ENCODE assay signal across 23 cellular contexts in the genomic region with DNA sequence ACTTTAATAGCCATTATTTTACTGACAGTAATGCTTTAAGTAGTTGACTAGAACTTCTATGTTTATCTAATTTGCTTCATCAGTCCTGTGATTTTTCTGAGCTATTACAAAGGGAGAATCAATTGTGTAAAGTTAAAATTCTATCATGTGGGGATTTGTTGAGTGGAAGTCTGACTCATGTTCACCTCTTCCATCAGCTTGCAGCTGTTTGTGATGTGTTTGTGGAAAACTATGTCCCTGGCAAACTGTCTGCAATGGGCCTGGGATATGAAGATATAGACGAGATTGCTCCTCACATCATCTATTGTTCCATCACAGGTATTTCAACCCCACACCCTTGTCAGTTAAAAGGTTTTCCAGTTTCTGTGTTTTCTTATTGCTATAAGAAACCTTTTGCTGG. TPM values are rescaled to one million over a fixed set of nuclear protein-coding genes. Genes with fewer than 3 reads are reported as not detected.
DNase-seq lines count a peak whose midpoint lies in the region; ATAC-seq and TF ChIP-seq lines count a peak whose summit lies in the region.
"Had no signal": no experiment of that assay in that cellular context is flagged by ENCODE, and none has a peak within 500 bp of the region (broad histone marks: within the 10 kb centered on the region; RNA-seq: fewer than 3 reads in every experiment).

No MANE protein-coding gene starts in this region.

- H3K4me1 ChIP-seq in breast epithelium: no peaks in the 10 kb centered on the region
- H3K4me1 ChIP-seq: colonic mucosa had no signal

- peaks cover 7% of the 10 kb centered on the region for H3K4me1 Mint-ChIP-seq in MCF 10A (ENCODE audit: insufficient read depth, unreplicated experiment)
- no peaks in the 10 kb centered on the region for H3K4me1 Mint-ChIP-seq in stimulated activated effector memory CD8-positive, alpha-beta T cell treated with anti-CD3 and anti-CD28 coated beads, Interleukin-12 subunit alpha, Interleukin-12 subunit beta, amount 100 ng/mL, for 72 hours
- H3K4me1 Mint-ChIP-seq: activated B cell treated with CpG ODN at 0.5 μM for 24 hours, nephron progenitor cell had no signal

- H3K27ac ChIP-seq in breast epithelium: no peak overlapping the region
- H3K27ac ChIP-seq: 22Rv1, colonic mucosa, epithelial cell of prostate had no signal

- CTCF ChIA-PET in MCF 10A (lab: Yijun Ruan, JAX): interaction anchor here (0.7 kb wide), 1 partner anchor 569 kb away, joined by 4 read pairs; no protein-coding TSS in a partner anchor

- no peak overlapping the region for H3K4me3 Mint-ChIP-seq in MCF 10A (ENCODE audit: unreplicated experiment)
- no peak overlapping the region for H3K4me3 Mint-ChIP-seq in stimulated activated effector memory CD8-positive, alpha-beta T cell treated with anti-CD3 and anti-CD28 coated beads, Interleukin-12 subunit alpha, Interleukin-12 subunit beta, amount 100 ng/mL, for 72 hours
- H3K4me3 Mint-ChIP-seq: activated B cell treated with CpG ODN at 0.5 μM for 24 hours; activated CD8-positive, alpha-beta T cell treated with anti-CD3 and anti-CD28 coated beads, Interleukin-2, amount 10 ng/mL, durations not matched to agents 7 days and 5 days; nephron progenitor cell; T-helper 17 cell; type B pancreatic cell had no signal

- peaks cover 5% of the 10 kb centered on the region for H3K36me3 Mint-ChIP-seq in MCF 10A (ENCODE audit: insufficient read depth, unreplicated experiment)
- no peaks in the 10 kb centered on the region for H3K36me3 Mint-ChIP-seq in stimulated activated effector memory CD8-positive, alpha-beta T cell treated with anti-CD3 and anti-CD28 coated beads, Interleukin-12 subunit alpha, Interleukin-12 subunit beta, amount 100 ng/mL, for 72 hours
- H3K36me3 Mint-ChIP-seq: type B pancreatic cell had no signal

- no peaks in the 10 kb centered on the region for H3K36me3 ChIP-seq in breast epithelium
- H3K36me3 ChIP-seq: colonic mucosa, MG63 had no signal

- H3K27me3 ChIP-seq in breast epithelium: no peaks in the 10 kb centered on the region
- H3K27me3 ChIP-seq: colonic mucosa, MG63 had no signal

- H3K27me3 Mint-ChIP-seq in MCF 10A (ENCODE audit: insufficient read depth, unreplicated experiment): no peaks in the 10 kb centered on the region
- H3K27me3 Mint-ChIP-seq: activated B cell treated with CpG ODN at 0.5 μM for 24 hours, T-helper 17 cell, type B pancreatic cell had no signal

- TF ChIP-seq POLR2A in breast epithelium (IDR thresholded peaks at IDR 0.05): no peak

- H3K27ac Mint-ChIP-seq in MCF 10A (ENCODE audit: low read depth, unreplicated experiment): no peak overlapping the region
- no peak overlapping the region for H3K27ac Mint-ChIP-seq in stimulated activated effector memory CD8-positive, alpha-beta T cell treated with anti-CD3 and anti-CD28 coated beads, Interleukin-12 subunit alpha, Interleukin-12 subunit beta, amount 100 ng/mL, for 72 hours
- H3K27ac Mint-ChIP-seq: activated B cell treated with CpG ODN at 0.5 μM for 24 hours; activated CD8-positive, alpha-beta T cell treated with anti-CD3 and anti-CD28 coated beads, Interleukin-2, amount 10 ng/mL, durations not matched to agents 7 days and 5 days; nephron progenitor cell; T-helper 17 cell; type B pancreatic cell had no signal

- BruUV-seq in MCF 10A (replicated peaks; lab: Mats Ljungman, UMichigan): no TSS peak

- intact Hi-C loops in MCF 10A (cut with micrococcal nuclease): no loop called here
- intact Hi-C loops in breast epithelium (cut with DNase I; ENCODE audit: low total_unique reads): no loop called here

- no peak overlapping the region for H3K4me3 ChIP-seq in breast epithelium
- no peak overlapping the region for H3K4me3 ChIP-seq in cardiac fibroblast (replicated peaks in 1 of 2; ENCODE audit: low read depth in 2 of 2, low read length in 2 of 2)
- no peak overlapping the region for H3K4me3 ChIP-seq in foreskin fibroblast (ENCODE audit: low read depth in 1 of 2, low read length in 2 of 2)
- H3K4me3 ChIP-seq: colonic mucosa, MG63 had no signal

- ATAC-seq in stimulated activated effector memory CD8-positive, alpha-beta T cell treated with anti-CD3 and anti-CD28 coated beads, Interleukin-12 subunit alpha, Interleukin-12 subunit beta, amount 100 ng/mL, for 72 hours: no peak
- no peak for ATAC-seq in GM21526 (IDR thresholded peaks at IDR 0.05; ENCODE audit: low FRiP score, unreplicated experiment)
- ATAC-seq: activated CD8-positive, alpha-beta T cell treated with anti-CD3 and anti-CD28 coated beads, Interleukin-2, amount 10 ng/mL, durations not matched to agents 7 days and 5 days; T-helper 17 cell had no signal

- no peaks in the 10 kb centered on the region for H3K9me3 Mint-ChIP-seq in MCF 10A (ENCODE audit: unreplicated experiment)
- no peaks in the 10 kb centered on the region for H3K9me3 Mint-ChIP-seq in stimulated activated effector memory CD8-positive, alpha-beta T cell treated with anti-CD3 and anti-CD28 coated beads, Interleukin-12 subunit alpha, Interleukin-12 subunit beta, amount 100 ng/mL, for 72 hours
- H3K9me3 Mint-ChIP-seq: activated B cell treated with CpG ODN at 0.5 μM for 24 hours, nephron progenitor cell, type B pancreatic cell had no signal

- H3K9me3 ChIP-seq in breast epithelium: no peaks in the 10 kb centered on the region
- H3K9me3 ChIP-seq: colonic mucosa, MG63 had no signal

- no peak for TF ChIP-seq CTCF in MCF 10A (IDR thresholded peaks at IDR 0.05; ENCODE audit: unreplicated experiment)
- TF ChIP-seq CTCF in breast epithelium (IDR thresholded peaks at IDR 0.05): no peak
- TF ChIP-seq CTCF in cardiac fibroblast (IDR thresholded peaks at IDR 0.05; ENCODE audit: low read depth, low read length): no peak
- TF ChIP-seq CTCF in foreskin fibroblast (IDR thresholded peaks at IDR 0.05; ENCODE audit: low read depth, low read length): no peak

- DNase-seq in MCF 10A (ENCODE audit: unreplicated experiment): peak; percentile 4
- DNase-seq in breast epithelium (ENCODE audit: low spot score in 2 of 2): no peak
- DNase-seq in cardiac fibroblast (ENCODE audit: low read depth in 2 of 2): peak; percentile 72 to 93
- peak; percentile 80 to 90 for DNase-seq in foreskin fibroblast
- DNase-seq in stimulated activated effector memory CD8-positive, alpha-beta T cell treated with anti-CD3 and anti-CD28 coated beads, Interleukin-12 subunit alpha, Interleukin-12 subunit beta, amount 100 ng/mL, for 72 hours (ENCODE audit: low spot score in 2 of 2): no peak
- no peak for DNase-seq in T-helper 9 cell
- no peak for DNase-seq in amniotic stem cell (lab: John Stamatoyannopoulos, UW)
- DNase-seq: activated B cell treated with CpG ODN at 0.5 μM for 24 hours; activated CD8-positive, alpha-beta T cell treated with anti-CD3 and anti-CD28 coated beads, Interleukin-2, amount 10 ng/mL, durations not matched to agents 7 days and 5 days; colonic mucosa; hippocampal formation; mesendoderm; MG63; NCI-H1694 treated with DMSO at 0.1 percent for 48 hours; NCI-H446; nephron progenitor cell; SHP77 treated with DMSO at 0.1 percent for 48 hours; stimulated activated naive CD4-positive, alpha-beta T cell; T-helper 17 cell had no signal

- POLR2A ChIA-PET in MCF 10A (lab: Yijun Ruan, JAX): no interaction called here

RNA-seq across cellular contexts. Expression of a gene that starts 59.9 kb away (rescaled TPM):
- 20.2 and 25.4 TPM in 2 replicates for total RNA-seq in MCF 10A (2022)
- 1 to 10 TPM; 2.3 to 4.5 (median 4.0) TPM for total RNA-seq in breast epithelium

Comparison
In these comparisons a context has a peak if more than half of its experiments do, and no peak if none do; other contexts are left out.
1. DNase-seq: peak in MCF 10A (single experiment), cardiac fibroblast (2 of 2) and foreskin fibroblast (2 of 2); none in breast epithelium (0 of 2), stimulated activated effector memory CD8-positive, alpha-beta T cell treated with anti-CD3 and anti-CD28 coated beads, Interleukin-12 subunit alpha, Interleukin-12 subunit beta, amount 100 ng/mL, for 72 hours (0 of 2), T-helper 9 cell (single experiment) and amniotic stem cell (single experiment).